In genomic region chr3:197499427-197499826, GRCh38 we compare ENCODE assay signal across 12 cellular contexts. TPM values are rescaled to one million over a fixed set of nuclear protein-coding genes. Genes with fewer than 3 reads are reported as not detected.
A peak's percentile ranks its signal among the peaks of the same experiment; 100 is the strongest.
DNase-seq lines count a peak whose midpoint lies in the region; ATAC-seq, FAIRE-seq and TF ChIP-seq lines count a peak whose summit lies in the region.
"Had no signal": no experiment of that assay in that cellular context is flagged by ENCODE, and none has a peak within 500 bp of the region (broad histone marks: within the 10 kb centered on the region; RNA-seq: fewer than 3 reads in every experiment).

No MANE protein-coding gene starts in this region.

- WGBS in H9 (ENCODE audit: extremely low coverage, insufficient read length, low lambda C conversion rate), result no CpG with 5 or more reads among the region's 8 CpGs
- WGBS in gastroesophageal sphincter (ENCODE audit: low coverage in 1 of 2), 2 donors, result 90 to 95% methylated on average over 6 of the region's 8 CpGs

- H3K9ac ChIP-seq in H9 (ENCODE audit: extremely low read depth, insufficient read length, low read length), result no peak overlapping the region

- TF ChIP-seq EP300 in gastroesophageal sphincter (IDR thresholded peaks at IDR 0.05), result no peak

- H3K27me3 ChIP-seq in bronchial epithelial cell (ENCODE audit: control insufficient read depth, insufficient read depth, low read length) (no peaks in the 10 kb centered on the region), H9 (ENCODE audit: insufficient read depth, low read length) (no peaks in the 10 kb centered on the region), gastroesophageal sphincter (no peaks in the 10 kb centered on the region)
- H3K27me3 ChIP-seq: BE2C had no signal

- no peak overlapping the region for H3K14ac ChIP-seq in H9 (ENCODE audit: insufficient read depth, low read length)

- H3K27ac Mint-ChIP-seq in H9, result peak overlapping the region in 1 of 3 experiments; percentile 24; a peak in 1 of 7 replicates

- intact Hi-C loops in mucosa of descending colon (cut with DNase I, micrococcal nuclease), result no loop called here

- H2BK20ac ChIP-seq in H9 (ENCODE audit: low read depth, low read length, poor library complexity, severe bottlenecking), result no peak overlapping the region

- no peak overlapping the region for H3K4me3 Mint-ChIP-seq in H9

- no peaks in the 10 kb centered on the region for H3K36me3 ChIP-seq in bronchial epithelial cell (ENCODE audit: control insufficient read depth, insufficient read depth, low read length)
- H3K36me3 ChIP-seq in mucosa of descending colon (ENCODE audit: low read depth), result no peaks in the 10 kb centered on the region
- H3K36me3 ChIP-seq in gastroesophageal sphincter, result no peaks in the 10 kb centered on the region
- H3K36me3 ChIP-seq: BE2C had no signal

- no peak overlapping the region for H3K18ac ChIP-seq in H9 (ENCODE audit: insufficient read length, low read depth, low read length)

- H3K4me2 ChIP-seq in H9 (ENCODE audit: insufficient read depth, insufficient read length, low read length), result no peak overlapping the region

- H3K27ac ChIP-seq in H9 (ENCODE audit: insufficient read length, low read depth, low read length) (no peak overlapping the region), gastroesophageal sphincter (no peak overlapping the region)

- H2BK120ac ChIP-seq in H9 (ENCODE audit: low read depth, low read length, poor library complexity, severe bottlenecking), result no peak overlapping the region

- no peak overlapping the region for H2AK5ac ChIP-seq in H9 (ENCODE audit: insufficient read length, low read length)

- no peak overlapping the region for H3T11ph ChIP-seq in H9 (ENCODE audit: low read length)

- no peak overlapping the region for H4K8ac ChIP-seq in H9 (replicated peaks; ENCODE audit: insufficient read length, low read depth, low read length)

- no peak overlapping the region for H4K5ac ChIP-seq in H9 (ENCODE audit: insufficient read length, low read depth, low read length)

- H3K4me3 ChIP-seq in AG10803 (ENCODE audit: low read length), result no peak overlapping the region
- H3K4me3 ChIP-seq in bronchial epithelial cell (ENCODE audit: low read depth, low read length), result no peak overlapping the region
- no peak overlapping the region for H3K4me3 ChIP-seq in mucosa of descending colon
- no peak overlapping the region for H3K4me3 ChIP-seq in gastroesophageal sphincter

- ATAC-seq in mucosa of descending colon, result peak; percentile 58
- no peak for ATAC-seq in gastroesophageal sphincter

- peaks cover 42% of the 10 kb centered on the region for H3K4me1 ChIP-seq in mucosa of descending colon (ENCODE audit: low read depth)
- no peaks in the 10 kb centered on the region for H3K4me1 ChIP-seq in H9 (ENCODE audit: insufficient read depth, low read length)
- H3K4me1 ChIP-seq in gastroesophageal sphincter, result no peaks in the 10 kb centered on the region

- H3K9me3 Mint-ChIP-seq in H9, result peaks cover 8 to 12% of the 10 kb centered on the region in 2 experiments; a peak in 4 of 5 replicates

- peaks cover under 1 to 3% of the 10 kb centered on the region in 2 experiments; a peak in 1 of 4 replicates for H3K4me1 Mint-ChIP-seq in H9

- H2AFZ ChIP-seq in H9 (ENCODE audit: low read length), result no peak overlapping the region

- TF ChIP-seq CTCF in AG10803 (conservative IDR thresholded peaks at IDR 0.05; ENCODE audit: low read length) (no peak), bronchial epithelial cell (IDR thresholded peaks at IDR 0.05; ENCODE audit: insufficient read depth, low read length, severe bottlenecking) (no peak), mucosa of descending colon (IDR thresholded peaks at IDR 0.05) (no peak), H9 (conservative IDR thresholded peaks at IDR 0.05) (no peak), gastroesophageal sphincter (IDR thresholded peaks at IDR 0.05) (no peak)

- H2BK15ac ChIP-seq in H9 (ENCODE audit: low read depth, low read length), result no peak overlapping the region

- peak; percentile 50 for FAIRE-seq in bronchial epithelial cell (lab: Jason Lieb, UNC)

- H4K91ac ChIP-seq in H9 (ENCODE audit: insufficient read length, low read depth, low read length), result no peak overlapping the region

- H3K23ac ChIP-seq in H9 (ENCODE audit: insufficient read length, low read depth, low read length), result no peak overlapping the region

- H2BK12ac ChIP-seq in H9 (ENCODE audit: insufficient read length, low read depth, low read length), result no peak overlapping the region

- H2BK5ac ChIP-seq in H9 (ENCODE audit: insufficient read length, low read length), result no peak overlapping the region

- H3K36me3 Mint-ChIP-seq in H9 (ENCODE audit: insufficient read depth in 1 of 3, low read depth in 3 of 3), result peaks cover 3 to 10% (median 5%) of the 10 kb centered on the region in 3 experiments; a peak in 6 of 7 replicates

- H3K56ac ChIP-seq in H9 (ENCODE audit: insufficient read length, low read depth, low read length), result no peak overlapping the region

- peak; percentile 52 for DNase-seq in AG10803 (ENCODE audit: low read depth)
- DNase-seq in NCI-H226, result peak; percentile 98
- peak; percentile 97 for DNase-seq in bronchial epithelial cell (ENCODE audit: low read depth)
- DNase-seq in mucosa of descending colon, result peak; percentile 71 to 82 (median 74)
- DNase-seq in UCSD-AML1 (lab: John Stamatoyannopoulos, UW; ENCODE audit: unreplicated experiment), result no peak
- no peak for DNase-seq in H9
- no peak for DNase-seq in pons (ENCODE audit: low spot score)
- DNase-seq: activated effector memory CD4-positive, alpha-beta T cell treated with anti-CD3 and anti-CD28 coated beads, Interleukin-2, amount 50 U/mL, for 16 hours; BE2C; NCI-H1092; NCI-H524 had no signal

- H3K27me3 Mint-ChIP-seq in H9 (ENCODE audit: low read depth), result peaks cover 7% of the 10 kb centered on the region; the same call in 1 of the 2 replicates

- H3K4ac ChIP-seq in H9 (ENCODE audit: low read depth, low read length), result no peak overlapping the region

- no peaks in the 10 kb centered on the region for H3K9me3 ChIP-seq in mucosa of descending colon
- no peaks in the 10 kb centered on the region for H3K9me3 ChIP-seq in H9 (ENCODE audit: control insufficient read depth, low read depth, low read length)
- no peaks in the 10 kb centered on the region for H3K9me3 ChIP-seq in gastroesophageal sphincter
- H3K9me3 ChIP-seq: BE2C had no signal

- no peaks in the 10 kb centered on the region for H3K23me2 ChIP-seq in H9 (ENCODE audit: insufficient read length, low read depth, low read length, poor library complexity, severe bottlenecking)

- no peaks in the 10 kb centered on the region for H3K79me1 ChIP-seq in H9 (ENCODE audit: insufficient read depth, low read depth, low read length, poor library complexity, severe bottlenecking)

- TF ChIP-seq POLR2A in gastroesophageal sphincter (IDR thresholded peaks at IDR 0.05), result no peak

- no peaks in the 10 kb centered on the region for H4K20me1 ChIP-seq in H9 (ENCODE audit: control insufficient read depth, insufficient read depth, insufficient read length)

- H3K79me2 ChIP-seq in H9 (ENCODE audit: insufficient read depth, low read length), result no peaks in the 10 kb centered on the region

RNA-seq across cellular contexts. Expression of gene BDH1, which starts 56.3 kb away (rescaled TPM):
- total RNA-seq in bronchial epithelial cell (13.7 and 16.8 TPM in 2 replicates), mucosa of descending colon (100 to 1,000 TPM in 2 of 3 donors, 10 to 100 TPM in 1; 79.3 to 246 (median 160) TPM), H9 (2021) (16.3 and 23.8 TPM in 2 replicates), gastroesophageal sphincter (10 to 100 TPM in 2 of 4 donors, 1 to 10 TPM in 2; 8.6 to 16.2 (median 12.3) TPM)

Comparison
In these comparisons a context has a peak if more than half of its experiments do, and no peak if none do; other contexts are left out.
1. DNase-seq: peak in AG10803 (single experiment), NCI-H226 (single experiment), bronchial epithelial cell (single experiment) and mucosa of descending colon (3 of 3); none in UCSD-AML1 (single experiment), H9 (single experiment) and pons (single experiment).